ENCODE assay signal across 19 cellular contexts in the genomic region with DNA sequence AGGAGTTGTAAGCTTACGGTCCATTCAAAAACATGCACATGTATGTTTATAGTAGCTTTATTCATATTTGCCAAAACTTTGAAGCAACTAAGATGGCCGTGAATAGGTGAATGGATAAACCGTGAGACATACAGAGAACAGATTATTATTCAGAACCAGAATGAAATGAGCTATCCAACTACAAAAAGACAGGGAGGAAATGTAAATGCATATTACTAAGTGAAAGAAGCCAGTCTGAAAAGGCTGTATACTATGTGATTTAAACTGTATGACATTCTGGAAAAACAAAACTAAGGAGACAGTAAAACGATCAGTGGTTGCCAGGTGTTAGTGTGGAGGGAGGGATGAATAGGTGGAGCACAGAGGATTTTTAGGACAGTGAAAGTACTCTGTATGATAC. TPM values are rescaled to one million over a fixed set of nuclear protein-coding genes. Genes with fewer than 3 reads are reported as not detected.
A peak's percentile ranks its signal among the peaks of the same experiment; 100 is the strongest.
DNase-seq lines count a peak whose midpoint lies in the region; ATAC-seq and TF ChIP-seq lines count a peak whose summit lies in the region.
"Had no signal": no experiment of that assay in that cellular context is flagged by ENCODE, and none has a peak within 500 bp of the region (broad histone marks: within the 10 kb centered on the region; RNA-seq: fewer than 3 reads in every experiment).

No MANE protein-coding gene starts in this region.

- H3K4me1 ChIP-seq in gastrocnemius medialis = peaks cover 17 to 28% of the 10 kb centered on the region in 2 donors
- H3K4me1 ChIP-seq: Peyer's patch had no signal

- peak overlapping the region; percentile 46 for H3K27ac Mint-ChIP-seq in T-helper 1 cell treated with Interleukin-12 subunit alpha and Interleukin-12 subunit beta and Interleukin-4 antibody, amounts not matched to agents 30 μg/mL and 1 μg/mL, for 36 hours
- peak overlapping the region; percentile 89 for H3K27ac Mint-ChIP-seq in activated T-cell treated with anti-CD3 and anti-CD28 coated beads, Interleukin-2, amount 50 U/mL, for 72 hours
- H3K27ac Mint-ChIP-seq in activated T-helper 1 cell treated with anti-CD3 and anti-CD28 coated beads, Interleukin-12 subunit alpha, Interleukin-12 subunit beta, Interleukin-2, Interleukin-4 antibody, amounts not matched to agents 30 ng/mL and 10 ng/mL and 1 ng/mL, durations not matched to agents 14 hours and 24 hours and 36 hours = peak overlapping the region; percentile 93
- H3K27ac Mint-ChIP-seq in progenitor cell of endocrine pancreas = peak overlapping the region; percentile 60
- H3K27ac Mint-ChIP-seq: CD14-positive monocyte had no signal

- DNase-seq in T-helper 1 cell = no peak
- no peak for DNase-seq in activated T-cell treated with anti-CD3 and anti-CD28 coated beads, Interleukin-2, amount 50 U/mL, for 72 hours
- DNase-seq in activated T-cell treated with anti-CD3 and anti-CD28 coated beads, Interleukin-2, amount 50 U/mL, for 1 hour = no peak
- no peak for DNase-seq in activated T-helper 1 cell treated with anti-CD3 and anti-CD28 coated beads, Interleukin-12 subunit alpha, Interleukin-12 subunit beta, Interleukin-2, Interleukin-4 antibody, amounts not matched to agents 30 ng/mL and 10 ng/mL and 1 ng/mL, durations not matched to agents 14 hours and 24 hours and 36 hours (ENCODE audit: low spot score)
- DNase-seq in progenitor cell of endocrine pancreas (ENCODE audit: low spot score, unreplicated experiment) = no peak
- no peak for DNase-seq in gastrocnemius medialis
- DNase-seq: DMS79; KBM-7; NCI-H1105 treated with DMSO at 0.1 percent for 48 hours; NCI-H1694; NCI-H2081 treated with DMSO at 0.1 percent for 48 hours; NCI-H748 treated with DMSO at 0.1 percent for 48 hours; NK-92 treated with Interleukin-12 subunit alpha and Interleukin-12 subunit beta, amount 100 ng/mL, for 24 hours; Peyer's patch had no signal

- in situ Hi-C loops in gastrocnemius medialis (cut with MboI; ENCODE audit: low sequenced_read_pairs in 4 of 4) = no loop called here

- H3K27me3 Mint-ChIP-seq in T-helper 1 cell treated with Interleukin-12 subunit alpha and Interleukin-12 subunit beta and Interleukin-4 antibody, amounts not matched to agents 30 μg/mL and 1 μg/mL, for 36 hours (ENCODE audit: low read depth) = no peaks in the 10 kb centered on the region
- no peaks in the 10 kb centered on the region for H3K27me3 Mint-ChIP-seq in activated T-cell treated with anti-CD3 and anti-CD28 coated beads, Interleukin-2, amount 50 U/mL, for 72 hours (ENCODE audit: low read depth)
- H3K27me3 Mint-ChIP-seq in activated T-helper 1 cell treated with anti-CD3 and anti-CD28 coated beads, Interleukin-12 subunit alpha, Interleukin-12 subunit beta, Interleukin-2, Interleukin-4 antibody, amounts not matched to agents 30 ng/mL and 10 ng/mL and 1 ng/mL, durations not matched to agents 14 hours and 24 hours and 36 hours (ENCODE audit: insufficient read depth) = no peaks in the 10 kb centered on the region
- H3K27me3 Mint-ChIP-seq in progenitor cell of endocrine pancreas = no peaks in the 10 kb centered on the region

- no peaks in the 10 kb centered on the region for H3K9me3 ChIP-seq in gastrocnemius medialis
- H3K9me3 ChIP-seq: Peyer's patch had no signal

- H3K4me3 Mint-ChIP-seq in T-helper 1 cell treated with Interleukin-12 subunit alpha and Interleukin-12 subunit beta and Interleukin-4 antibody, amounts not matched to agents 30 μg/mL and 1 μg/mL, for 36 hours = peak overlapping the region; percentile 24
- H3K4me3 Mint-ChIP-seq in activated T-cell treated with anti-CD3 and anti-CD28 coated beads, Interleukin-2, amount 50 U/mL, for 72 hours = peak overlapping the region; percentile 74 to 81
- H3K4me3 Mint-ChIP-seq in activated T-helper 1 cell treated with anti-CD3 and anti-CD28 coated beads, Interleukin-12 subunit alpha, Interleukin-12 subunit beta, Interleukin-2, Interleukin-4 antibody, amounts not matched to agents 30 ng/mL and 10 ng/mL and 1 ng/mL, durations not matched to agents 14 hours and 24 hours and 36 hours = peak overlapping the region; percentile 38
- no peak overlapping the region for H3K4me3 Mint-ChIP-seq in progenitor cell of endocrine pancreas (ENCODE audit: low read depth)
- H3K4me3 Mint-ChIP-seq: CD14-positive monocyte had no signal

- no peak overlapping the region for H3K27ac ChIP-seq in gastrocnemius medialis
- H3K27ac ChIP-seq: 22Rv1, Peyer's patch had no signal

- intact Hi-C loops in activated T-helper 1 cell treated with anti-CD3 and anti-CD28 coated beads, Interleukin-12 subunit alpha, Interleukin-12 subunit beta, Interleukin-2, Interleukin-4 antibody, amounts not matched to agents 30 ng/mL and 10 ng/mL and 1 ng/mL, durations not matched to agents 14 hours and 24 hours and 36 hours (cut with micrococcal nuclease) = loop anchor here (1.0 kb wide), 2 partner anchors 9 to 20 kb away; partner anchors contain the start of gene NDFIP2
- intact Hi-C loops in gastrocnemius medialis (cut with DNase I; ENCODE audit: low total_unique reads) = no loop called here

- H3K36me3 Mint-ChIP-seq in T-helper 1 cell treated with Interleukin-12 subunit alpha and Interleukin-12 subunit beta and Interleukin-4 antibody, amounts not matched to agents 30 μg/mL and 1 μg/mL, for 36 hours (ENCODE audit: low read depth) = peaks cover 40% of the 10 kb centered on the region
- H3K36me3 Mint-ChIP-seq in activated T-cell treated with anti-CD3 and anti-CD28 coated beads, Interleukin-2, amount 50 U/mL, for 72 hours (ENCODE audit: insufficient read depth in 2 of 2) = peaks cover 8 to 9% of the 10 kb centered on the region in 2 donors
- peaks cover 65% of the 10 kb centered on the region for H3K36me3 Mint-ChIP-seq in activated T-helper 1 cell treated with anti-CD3 and anti-CD28 coated beads, Interleukin-12 subunit alpha, Interleukin-12 subunit beta, Interleukin-2, Interleukin-4 antibody, amounts not matched to agents 30 ng/mL and 10 ng/mL and 1 ng/mL, durations not matched to agents 14 hours and 24 hours and 36 hours (ENCODE audit: low read depth)
- H3K36me3 Mint-ChIP-seq in progenitor cell of endocrine pancreas (ENCODE audit: insufficient read depth) = peaks cover 31% of the 10 kb centered on the region
- H3K36me3 Mint-ChIP-seq: CD14-positive monocyte had no signal

- no peaks in the 10 kb centered on the region for H3K36me3 ChIP-seq in gastrocnemius medialis
- H3K36me3 ChIP-seq: Peyer's patch had no signal

- no peaks in the 10 kb centered on the region for H3K27me3 ChIP-seq in gastrocnemius medialis
- H3K27me3 ChIP-seq: Peyer's patch had no signal

- ATAC-seq in activated T-cell treated with anti-CD3 and anti-CD28 coated beads, Interleukin-2, amount 50 U/mL, for 72 hours (replicated peaks in 1 of 2) = peak; percentile 74 to 79
- ATAC-seq in gastrocnemius medialis (no peak), GM21717 (IDR thresholded peaks at IDR 0.05; ENCODE audit: unreplicated experiment) (no peak)
- ATAC-seq: HepG2 had no signal

- H3K4me3 ChIP-seq in gastrocnemius medialis = no peak overlapping the region
- H3K4me3 ChIP-seq: Peyer's patch had no signal

- peaks cover 66% of the 10 kb centered on the region for H3K4me1 Mint-ChIP-seq in T-helper 1 cell treated with Interleukin-12 subunit alpha and Interleukin-12 subunit beta and Interleukin-4 antibody, amounts not matched to agents 30 μg/mL and 1 μg/mL, for 36 hours (ENCODE audit: low read depth)
- H3K4me1 Mint-ChIP-seq in activated T-cell treated with anti-CD3 and anti-CD28 coated beads, Interleukin-2, amount 50 U/mL, for 72 hours (ENCODE audit: low read depth) = peaks cover 97% of the 10 kb centered on the region
- peaks cover 96% of the 10 kb centered on the region for H3K4me1 Mint-ChIP-seq in activated T-helper 1 cell treated with anti-CD3 and anti-CD28 coated beads, Interleukin-12 subunit alpha, Interleukin-12 subunit beta, Interleukin-2, Interleukin-4 antibody, amounts not matched to agents 30 ng/mL and 10 ng/mL and 1 ng/mL, durations not matched to agents 14 hours and 24 hours and 36 hours (ENCODE audit: low read depth)
- H3K4me1 Mint-ChIP-seq in progenitor cell of endocrine pancreas (ENCODE audit: low read depth) = peaks cover 27% of the 10 kb centered on the region
- H3K4me1 Mint-ChIP-seq: CD14-positive monocyte had no signal

- TF ChIP-seq POLR2A in gastrocnemius medialis (IDR thresholded peaks at IDR 0.05) = no peak

- TF ChIP-seq CTCF in progenitor cell of endocrine pancreas (IDR thresholded peaks at IDR 0.05; ENCODE audit: unreplicated experiment) (no peak), gastrocnemius medialis (IDR thresholded peaks at IDR 0.05 in 4 of 5, conservative IDR thresholded peaks at IDR 0.05 in 1 of 5) (no peak)

- no peaks in the 10 kb centered on the region for H3K9me3 Mint-ChIP-seq in T-helper 1 cell treated with Interleukin-12 subunit alpha and Interleukin-12 subunit beta and Interleukin-4 antibody, amounts not matched to agents 30 μg/mL and 1 μg/mL, for 36 hours
- H3K9me3 Mint-ChIP-seq in activated T-cell treated with anti-CD3 and anti-CD28 coated beads, Interleukin-2, amount 50 U/mL, for 72 hours = no peaks in the 10 kb centered on the region
- H3K9me3 Mint-ChIP-seq in activated T-helper 1 cell treated with anti-CD3 and anti-CD28 coated beads, Interleukin-12 subunit alpha, Interleukin-12 subunit beta, Interleukin-2, Interleukin-4 antibody, amounts not matched to agents 30 ng/mL and 10 ng/mL and 1 ng/mL, durations not matched to agents 14 hours and 24 hours and 36 hours = peaks cover 37% of the 10 kb centered on the region
- peaks cover 29% of the 10 kb centered on the region for H3K9me3 Mint-ChIP-seq in progenitor cell of endocrine pancreas (ENCODE audit: low read depth)

RNA-seq across cellular contexts. Expression of gene NDFIP2, which starts 19.9 kb away (rescaled TPM):
- total RNA-seq in activated T-cell treated with anti-CD3 and anti-CD28 coated beads, Interleukin-2, amount 50 U/mL, for 72 hours = 100 to 1,000 TPM; 114 to 124 TPM
- 250 and 276 TPM in 2 replicates for total RNA-seq in activated T-helper 1 cell treated with anti-CD3 and anti-CD28 coated beads, Interleukin-12 subunit alpha, Interleukin-12 subunit beta, Interleukin-2, Interleukin-4 antibody, amounts not matched to agents 30 ng/mL and 10 ng/mL and 1 ng/mL, durations not matched to agents 14 hours and 24 hours and 36 hours
- total RNA-seq in progenitor cell of endocrine pancreas (53.8 and 57.4 TPM in 2 replicates), gastrocnemius medialis (10 to 100 TPM; 21.8 to 47.8 (median 31.9) TPM)

Comparison
In these comparisons a context has a peak if more than half of its experiments do, and no peak if none do; other contexts are left out.
1. ATAC-seq: peak in activated T-cell treated with anti-CD3 and anti-CD28 coated beads, Interleukin-2, amount 50 U/mL, for 72 hours (2 of 2); none in gastrocnemius medialis (0 of 2) and GM21717 (single experiment).
2. Peak in every context shown above with its lines, with median percentiles within 50 percentile points of each other: H3K27ac Mint-ChIP-seq.